Comparison of ENCODE assay signal across 21 cellular contexts in genomic region chr15:63370764-63371163, GRCh38. TPM values are rescaled to one million over a fixed set of nuclear protein-coding genes. Genes with fewer than 3 reads are reported as not detected.
DNase-seq lines count a peak whose midpoint lies in the region; ATAC-seq, FAIRE-seq and TF ChIP-seq lines count a peak whose summit lies in the region.
"Had no signal": no experiment of that assay in that cellular context is flagged by ENCODE, and none has a peak within 500 bp of the region (broad histone marks: within the 10 kb centered on the region; RNA-seq: fewer than 3 reads in every experiment).

No MANE protein-coding gene starts in this region.

- no peaks in the 10 kb centered on the region for H3K27me3 Mint-ChIP-seq in MCF 10A (ENCODE audit: insufficient read depth, unreplicated experiment)
- H3K27me3 Mint-ChIP-seq: activated naive CD8-positive, alpha-beta T cell treated with anti-CD3 and anti-CD28 coated beads, Interleukin-2, amount 10 ng/mL, durations not matched to agents 7 days and 5 days had no signal

- CTCF ChIA-PET in MCF 10A (lab: Yijun Ruan, JAX), result interaction anchor here (0.5 kb wide), 1 partner anchor 446 kb away, joined by 6 read pairs; no protein-coding TSS in a partner anchor

- peaks cover 43% of the 10 kb centered on the region for H3K4me1 Mint-ChIP-seq in MCF 10A (ENCODE audit: insufficient read depth, unreplicated experiment)

- no peak for TF ChIP-seq CTCF in MCF 10A (IDR thresholded peaks at IDR 0.05; ENCODE audit: unreplicated experiment)
- TF ChIP-seq CTCF in osteoblast (IDR thresholded peaks at IDR 0.05; ENCODE audit: extremely low read depth, low read depth, low read length), result no peak
- no peak for TF ChIP-seq CTCF in kidney (IDR thresholded peaks at IDR 0.05; ENCODE audit: borderline replicate concordance, extremely low read depth, insufficient read depth)

- FAIRE-seq in kidney (lab: Jason Lieb, UNC), result no peak
- FAIRE-seq: TTC549, urothelium cell line had no signal

- H3K9ac ChIP-seq in kidney (ENCODE audit: low read length in 2 of 2), result no peak overlapping the region

- POLR2A ChIA-PET in MCF 10A (lab: Yijun Ruan, JAX), result interaction anchor here (6.0 kb wide), 1 partner anchor 10 kb away, joined by 60 read pairs; the partner anchor contains the start of gene CA12

- H3K4me2 ChIP-seq in osteoblast (ENCODE audit: insufficient read depth, low read length), result no peak overlapping the region

- H3K27me3 ChIP-seq in osteoblast (ENCODE audit: insufficient read depth, low read length), result no peaks in the 10 kb centered on the region
- H3K27me3 ChIP-seq: cardiac muscle cell, right atrium auricular region had no signal

- intact Hi-C loops in MCF 10A (cut with micrococcal nuclease) (no loop called here), kidney (cut with DNase I) (no loop called here)

- peak overlapping the region; percentile 95 for H3K27ac Mint-ChIP-seq in MCF 10A (ENCODE audit: low read depth, unreplicated experiment)
- H3K27ac Mint-ChIP-seq: activated naive CD8-positive, alpha-beta T cell treated with anti-CD3 and anti-CD28 coated beads, Interleukin-2, amount 10 ng/mL, durations not matched to agents 7 days and 5 days had no signal

- no peak overlapping the region for H3K4me3 Mint-ChIP-seq in MCF 10A (ENCODE audit: unreplicated experiment)
- H3K4me3 Mint-ChIP-seq: activated naive CD8-positive, alpha-beta T cell treated with anti-CD3 and anti-CD28 coated beads, Interleukin-2, amount 10 ng/mL, durations not matched to agents 7 days and 5 days had no signal

- H2AFZ ChIP-seq in osteoblast (ENCODE audit: low read length), result no peak overlapping the region

- H3K4me1 ChIP-seq in osteoblast (ENCODE audit: insufficient read depth, low read length), result peaks cover 64% of the 10 kb centered on the region
- H3K4me1 ChIP-seq in kidney (ENCODE audit: control insufficient read depth in 1 of 2, insufficient read depth in 1 of 2, low read depth in 1 of 2, low read length in 2 of 2), result peaks cover 45 to 57% of the 10 kb centered on the region in 2 donors

- BruUV-seq in MCF 10A (replicated peaks; lab: Mats Ljungman, UMichigan), result no TSS peak

- H3K36me3 ChIP-seq in osteoblast (ENCODE audit: insufficient read depth, low read length) (peaks cover 9% of the 10 kb centered on the region), kidney (ENCODE audit: control insufficient read depth in 1 of 2, insufficient read depth in 2 of 2, low read length in 2 of 2) (peaks cover 0 to 28% of the 10 kb centered on the region in 2 donors)
- H3K36me3 ChIP-seq: cardiac muscle cell, right atrium auricular region had no signal

- H3K27ac ChIP-seq in osteoblast (ENCODE audit: low read depth, low read length), result peak overlapping the region; percentile 99
- peak overlapping the region in 1 of 2 donors; percentile 37 for H3K27ac ChIP-seq in kidney (ENCODE audit: low read depth in 2 of 2, low read length in 2 of 2)
- H3K27ac ChIP-seq: cardiac muscle cell, right atrium auricular region had no signal

- H3K4me3 ChIP-seq in osteoblast (ENCODE audit: insufficient read depth, low read length) (no peak overlapping the region), kidney (ENCODE audit: low read length in 2 of 2) (no peak overlapping the region)
- H3K4me3 ChIP-seq: cardiac muscle cell, right atrium auricular region had no signal

- no peaks in the 10 kb centered on the region for H3K9me3 ChIP-seq in osteoblast (ENCODE audit: low read depth, low read length)
- H3K9me3 ChIP-seq in kidney (ENCODE audit: control insufficient read depth in 1 of 2, low read length in 2 of 2), result no peaks in the 10 kb centered on the region
- H3K9me3 ChIP-seq: right atrium auricular region had no signal

- H3K79me2 ChIP-seq in osteoblast (ENCODE audit: insufficient read depth, low read length), result peaks cover 32% of the 10 kb centered on the region

- no peaks in the 10 kb centered on the region for H4K20me1 ChIP-seq in osteoblast (ENCODE audit: insufficient read depth, low read length)

- no peaks in the 10 kb centered on the region for H3K9me3 Mint-ChIP-seq in MCF 10A (ENCODE audit: unreplicated experiment)
- H3K9me3 Mint-ChIP-seq: activated naive CD8-positive, alpha-beta T cell treated with anti-CD3 and anti-CD28 coated beads, Interleukin-2, amount 10 ng/mL, durations not matched to agents 7 days and 5 days had no signal

- peaks cover 21% of the 10 kb centered on the region for H3K36me3 Mint-ChIP-seq in MCF 10A (ENCODE audit: insufficient read depth, unreplicated experiment)
- H3K36me3 Mint-ChIP-seq: activated naive CD8-positive, alpha-beta T cell treated with anti-CD3 and anti-CD28 coated beads, Interleukin-2, amount 10 ng/mL, durations not matched to agents 7 days and 5 days had no signal

- DNase-seq in DMS153 (lab: John Stamatoyannopoulos, UW) (peak; percentile 49), NCI-H187 treated with DMSO at 0.1 percent for 48 hours (lab: John Stamatoyannopoulos, UW) (peak; percentile 68), MCF 10A (ENCODE audit: unreplicated experiment) (no peak), osteoblast (ENCODE audit: insufficient read length, low spot score, missing footprints) (no peak), kidney (no peak), NOMO-1 treated with DMSO at 0.1 percent for 48 hours (lab: John Stamatoyannopoulos, UW; ENCODE audit: unreplicated experiment) (no peak)
- DNase-seq: activated CD4-positive, alpha-beta T cell treated with anti-CD3 and anti-CD28 coated beads, Interleukin-2, amount 50 U/mL, for 1 hour; activated naive CD8-positive, alpha-beta T cell treated with anti-CD3 and anti-CD28 coated beads, Interleukin-2, amount 10 ng/mL, durations not matched to agents 7 days and 5 days; COR-L47; effector CD8-positive, alpha-beta T cell; hypothalamus; NCI-H1436 treated with DMSO at 0.1 percent for 48 hours; NCI-H748 treated with DMSO at 0.1 percent for 48 hours; stimulated activated naive CD8-positive, alpha-beta T cell treated with anti-CD3 and anti-CD28 coated beads, Interleukin-15, Interleukin-2, amounts not matched to agents 100 U/mL and 50 U/mL, for 24 hours had no signal

- ATAC-seq in HG03520 (IDR thresholded peaks at IDR 0.05; ENCODE audit: unreplicated experiment) (no peak), SK-N-SH treated with all-trans-retinoic acid at 6 μM for 48 hours (no peak)
- ATAC-seq: Panc1; stimulated activated naive CD8-positive, alpha-beta T cell treated with anti-CD3 and anti-CD28 coated beads, Interleukin-15, Interleukin-2, amounts not matched to agents 100 U/mL and 50 U/mL, for 24 hours had no signal

TF ChIP-seq in SK-N-SH treated with all-trans-retinoic acid at 6 μM for 48 hours, 23 proteins besides CTCF, POLR2A, EP300 and RAD21 (continues in another document):
- TF ChIP-seq TOX (CRISPR knock-in tag; IDR thresholded peaks at IDR 0.05; ENCODE audit: borderline replicate concordance) (no peak), PPARA (CRISPR knock-in tag; IDR thresholded peaks at IDR 0.05; ENCODE audit: borderline replicate concordance) (no peak), CSDC2 (CRISPR knock-in tag; IDR thresholded peaks at IDR 0.05) (no peak), TSHZ2 (CRISPR knock-in tag; IDR thresholded peaks at IDR 0.05) (no peak), POU6F1 (CRISPR knock-in tag; IDR thresholded peaks at IDR 0.05; ENCODE audit: borderline replicate concordance, low read depth) (no peak), GLIS3 (CRISPR knock-in tag; IDR thresholded peaks at IDR 0.05) (no peak), OSR1 (CRISPR knock-in tag; IDR thresholded peaks at IDR 0.05) (no peak)

RNA-seq across cellular contexts. Expression of gene CA12, which starts 10.9 kb away (rescaled TPM):
- total RNA-seq in MCF 10A (2022) (19.6 and 20.3 TPM in 2 replicates), osteoblast (107 and 114 TPM in 2 replicates), kidney (237 TPM)
- 242 TPM for polyA plus RNA-seq in kidney (ENCODE audit: insufficient read depth, low read depth, low replicate concordance)
- total RNA-seq: activated naive CD8-positive, alpha-beta T cell treated with anti-CD3 and anti-CD28 coated beads, Interleukin-2, amount 10 ng/mL, durations not matched to agents 7 days and 5 days had no signal
- polyA plus RNA-seq: cardiac muscle cell had no signal

Comparison
In these comparisons a context has a peak if more than half of its experiments do, and no peak if none do; other contexts are left out.
1. DNase-seq: peak in DMS153 (single experiment) and NCI-H187 treated with DMSO at 0.1 percent for 48 hours (single experiment); none in MCF 10A (single experiment), osteoblast (single experiment), kidney (single experiment) and NOMO-1 treated with DMSO at 0.1 percent for 48 hours (single experiment).